ENCODE assay signal across 7 cellular contexts in the genomic region with DNA sequence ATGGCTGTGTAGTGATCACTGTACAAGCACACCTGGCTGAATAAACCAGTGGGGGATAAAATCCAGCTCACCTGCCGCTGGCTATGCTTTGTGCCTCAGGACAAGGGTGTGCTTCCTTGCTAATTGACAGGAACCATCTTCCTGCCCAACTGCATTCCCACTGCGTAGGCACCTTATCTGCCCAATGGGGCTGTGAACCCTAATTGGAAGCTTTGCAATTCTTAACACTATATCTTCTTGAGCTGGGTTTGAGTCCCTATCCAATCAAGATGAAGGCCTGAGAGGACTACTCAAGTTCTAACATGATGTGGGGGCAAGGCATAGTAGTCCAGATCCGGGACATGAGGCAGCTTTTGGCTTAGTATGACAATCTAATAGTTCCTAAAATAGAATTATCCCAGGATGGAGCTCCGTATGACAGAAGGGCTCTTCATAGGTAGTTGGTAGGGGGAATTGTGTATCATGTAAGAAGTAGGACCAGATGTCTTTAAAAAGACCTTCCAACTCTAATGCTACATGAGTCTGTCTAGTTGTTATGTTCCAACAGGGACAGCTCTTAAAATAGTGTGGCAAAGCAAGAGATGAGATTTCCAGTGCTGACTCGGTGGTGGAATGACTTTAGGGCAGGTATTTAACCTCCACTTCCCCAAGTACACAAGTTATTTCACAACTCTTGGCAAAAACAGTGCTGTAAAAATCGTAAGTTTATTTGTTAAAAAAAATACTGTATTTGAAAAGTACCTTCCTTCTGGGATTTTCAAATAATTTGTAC. TPM values are rescaled to one million over a fixed set of nuclear protein-coding genes. Genes with fewer than 3 reads are reported as not detected.
DNase-seq lines count a peak whose midpoint lies in the region; ATAC-seq and TF ChIP-seq lines count a peak whose summit lies in the region.
"Had no signal": no experiment of that assay in that cellular context is flagged by ENCODE, and none has a peak within 500 bp of the region (broad histone marks: within the 10 kb centered on the region; RNA-seq: fewer than 3 reads in every experiment).

No MANE protein-coding gene starts in this region.

- H3K4me1 ChIP-seq in cardiac muscle cell (ENCODE audit: low read depth) (peaks cover 4% of the 10 kb centered on the region), gastroesophageal sphincter (peaks cover 3 to 89% (median 39%) of the 10 kb centered on the region in 3 donors), upper lobe of left lung (peaks cover 44 to 80% (median 65%) of the 10 kb centered on the region in 4 donors)

- intact Hi-C loops in cardiac septum (cut with DNase I) = loop anchor here (5.0 kb wide), 1 partner anchor 42 kb away; a partner anchor contains a TSS

- ATAC-seq in gastroesophageal sphincter (no peak), upper lobe of left lung (ENCODE audit: low FRiP score in 2 of 2) (no peak), HG03520 (IDR thresholded peaks at IDR 0.05; ENCODE audit: unreplicated experiment) (no peak)

- TF ChIP-seq POLR2A in gastroesophageal sphincter (IDR thresholded peaks at IDR 0.05) (no peak), upper lobe of left lung (IDR thresholded peaks at IDR 0.05) (peak in 1 of 4 donors; percentile 28)

- 47 to 58% methylated on average over 4 to 5 of the region's 6 CpGs for WGBS in gastroesophageal sphincter (ENCODE audit: low coverage in 1 of 2), 2 donors
- WGBS in upper lobe of left lung, 2 donors = 53 to 56% methylated on average over 5 to 6 of the region's 6 CpGs

- H3K27ac ChIP-seq in cardiac muscle cell (peak overlapping the region; percentile 47), gastroesophageal sphincter (peak overlapping the region in 3 of 4 donors; percentile 75 to 95 (median 89)), upper lobe of left lung (peak overlapping the region; percentile 87 to 92 (median 92))

- TF ChIP-seq EP300 in gastroesophageal sphincter (IDR thresholded peaks at IDR 0.05) (no peak), upper lobe of left lung (IDR thresholded peaks at IDR 0.05) (no peak)

- peaks cover 5% of the 10 kb centered on the region for H3K36me3 ChIP-seq in cardiac muscle cell
- H3K36me3 ChIP-seq in gastroesophageal sphincter = peaks cover 0 to 51% of the 10 kb centered on the region in 2 donors
- H3K36me3 ChIP-seq in upper lobe of left lung = peaks cover 4 to 33% (median 14%) of the 10 kb centered on the region in 4 donors

- DNase-seq in cardiac muscle cell (ENCODE audit: low read depth in 1 of 2, low spot score in 1 of 2) (peak in 1 of 2 donors; percentile 20), cardiac septum (ENCODE audit: low spot score) (no peak), upper lobe of left lung (no peak), AG08395 (ENCODE audit: low spot score) (no peak)
- DNase-seq: NCI-H1436 had no signal

- H3K4me3 ChIP-seq in cardiac muscle cell = no peak overlapping the region
- peak overlapping the region in 1 of 2 donors; percentile 13 for H3K4me3 ChIP-seq in gastroesophageal sphincter
- peak overlapping the region in 2 of 4 donors; percentile 64 to 80 for H3K4me3 ChIP-seq in upper lobe of left lung

- H3K27me3 ChIP-seq in cardiac muscle cell (no peaks in the 10 kb centered on the region), gastroesophageal sphincter (no peaks in the 10 kb centered on the region), upper lobe of left lung (no peaks in the 10 kb centered on the region)

- H3K9me3 ChIP-seq in cardiac muscle cell (ENCODE audit: low read depth) (no peaks in the 10 kb centered on the region), gastroesophageal sphincter (no peaks in the 10 kb centered on the region), upper lobe of left lung (no peaks in the 10 kb centered on the region)

- TF ChIP-seq CTCF in cardiac muscle cell (IDR thresholded peaks at IDR 0.05; ENCODE audit: low read depth, low read length) (no peak), gastroesophageal sphincter (IDR thresholded peaks at IDR 0.05) (no peak), upper lobe of left lung (IDR thresholded peaks at IDR 0.05) (no peak)

RNA-seq across cellular contexts. Expression of a gene that starts 2.3 kb away (rescaled TPM):
- total RNA-seq in cardiac muscle cell (14.2 and 18.9 TPM in 2 replicates), cardiac septum (11.4 TPM), gastroesophageal sphincter (10 to 100 TPM; 17.6 to 26.9 (median 19.9) TPM), upper lobe of left lung (10 to 100 TPM; 18.9 to 45.8 (median 32.0) TPM)
- polyA plus RNA-seq in cardiac muscle cell = 31.8 and 34.0 TPM in 2 replicates

RNA-seq across cellular contexts. Expression of a gene that starts 7.1 kb away (rescaled TPM):
- total RNA-seq in cardiac muscle cell = 32.6 and 35.5 TPM in 2 replicates
- 37.4 and 52.0 TPM in 2 replicates for polyA plus RNA-seq in cardiac muscle cell
- total RNA-seq in cardiac septum = 26.3 TPM
- total RNA-seq in gastroesophageal sphincter = 10 to 100 TPM; 12.3 to 21.0 (median 19.8) TPM
- 10 to 100 TPM; 24.6 to 46.1 (median 34.0) TPM for total RNA-seq in upper lobe of left lung

RNA-seq across cellular contexts. Expression of a gene that starts 9.2 kb away (rescaled TPM):
- total RNA-seq in cardiac muscle cell (152 and 241 TPM in 2 replicates), cardiac septum (82.4 TPM), gastroesophageal sphincter (100 to 1,000 TPM; 113 to 174 (median 148) TPM), upper lobe of left lung (100 to 1,000 TPM in 4 of 6 donors, 10 to 100 TPM in 2; 81.7 to 164 (median 108) TPM)
- 276 and 328 TPM in 2 replicates for polyA plus RNA-seq in cardiac muscle cell

RNA-seq across cellular contexts. Expression of a gene that starts 11.2 kb away (rescaled TPM):
- total RNA-seq in cardiac muscle cell = 110 and 187 TPM in 2 replicates
- 56.0 and 56.6 TPM in 2 replicates for polyA plus RNA-seq in cardiac muscle cell
- total RNA-seq in cardiac septum = 28.4 TPM
- 10 to 100 TPM; 41.7 to 82.2 (median 56.7) TPM for total RNA-seq in gastroesophageal sphincter
- total RNA-seq in upper lobe of left lung = 100 to 1,000 TPM in 1 of 6 donors, 10 to 100 TPM in 5; 36.8 to 176 (median 67.3) TPM

RNA-seq across cellular contexts. Expression of a gene that starts 20.5 kb away (rescaled TPM):
- total RNA-seq in cardiac muscle cell (6.7 and 7.7 TPM in 2 replicates), cardiac septum (27.9 TPM), gastroesophageal sphincter (10 to 100 TPM; 37.6 to 56.5 (median 51.2) TPM), upper lobe of left lung (100 to 1,000 TPM in 1 of 6 donors, 10 to 100 TPM in 5; 20.5 to 105 (median 44.0) TPM)
- 19.1 and 28.1 TPM in 2 replicates for polyA plus RNA-seq in cardiac muscle cell
